Comparison of ENCODE assay signal across 1 cellular context in genomic region chr22:46148885-46149492, GRCh38.
TF ChIP-seq lines count a peak whose summit lies in the region.

No MANE protein-coding gene starts in this region.

TF ChIP-seq in SK-N-SH, 30 proteins besides CTCF, POLR2A, EP300 and RAD21 (continued from another document):
- TF ChIP-seq REST (IDR thresholded peaks at IDR 0.05; ENCODE audit: low read depth, low read length) (no peak), SIN3A (IDR thresholded peaks at IDR 0.05; ENCODE audit: borderline replicate concordance, low read depth, low read length) (no peak), RCOR1 (IDR thresholded peaks at IDR 0.05; ENCODE audit: low read length) (no peak), CHD2 (IDR thresholded peaks at IDR 0.05; ENCODE audit: low read length, partially characterized antibody) (no peak)
- TF ChIP-seq, protein P1, sequence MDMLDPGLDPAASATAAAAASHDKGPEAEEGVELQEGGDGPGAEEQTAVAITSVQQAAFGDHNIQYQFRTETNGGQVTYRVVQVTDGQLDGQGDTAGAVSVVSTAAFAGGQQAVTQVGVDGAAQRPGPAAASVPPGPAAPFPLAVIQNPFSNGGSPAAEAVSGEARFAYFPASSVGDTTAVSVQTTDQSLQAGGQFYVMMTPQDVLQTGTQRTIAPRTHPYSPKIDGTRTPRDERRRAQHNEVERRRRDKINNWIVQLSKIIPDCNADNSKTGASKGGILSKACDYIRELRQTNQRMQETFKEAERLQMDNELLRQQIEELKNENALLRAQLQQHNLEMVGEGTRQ (IDR thresholded peaks at IDR 0.05; ENCODE audit: borderline replicate concordance, low read depth, low read length) = no peak
TF ChIP-seq in SK-N-SH: peak in this region for 0.
